11 cellular contexts compared by ENCODE assay signal in the genomic region with DNA sequence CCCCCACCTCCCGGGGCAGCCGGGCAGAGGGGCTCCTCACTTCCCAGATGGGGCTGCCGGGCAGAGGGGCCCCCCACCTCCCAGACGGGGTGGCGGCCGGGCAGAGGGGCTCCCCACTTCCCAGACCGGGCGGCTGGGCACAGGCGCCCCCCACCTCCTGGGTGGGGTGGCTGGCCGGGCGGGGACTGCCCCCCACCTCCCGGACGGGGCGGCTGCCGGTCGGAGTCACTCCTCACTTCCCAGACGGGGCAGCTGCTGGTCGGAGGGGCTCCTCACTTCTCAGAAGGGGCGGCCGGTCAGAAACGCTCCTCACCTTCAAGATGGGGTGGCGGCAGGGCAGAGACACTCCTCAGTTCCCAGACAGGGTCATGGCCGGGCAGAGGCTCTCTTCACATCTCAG.
"Had no signal": no experiment of that assay in that cellular context is flagged by ENCODE, and none has a peak within 500 bp of the region (broad histone marks: within the 10 kb centered on the region; RNA-seq: fewer than 3 reads in every experiment).

No MANE protein-coding gene starts in this region.

- H3K9ac ChIP-seq: GM23248 had no signal

- H3K4me3 ChIP-seq: GM23248, GM23338, HAP-1 had no signal

- DNase-seq: GM23248, GOT3, H7, H9, HCEC 1CT, HFFc6 had no signal

- H3K27ac ChIP-seq: GM23248 had no signal

- FAIRE-seq: H1, H54 had no signal

- H3K27ac Mint-ChIP-seq: H9, HFFc6 had no signal

- H3K4me1 ChIP-seq: HAP-1 had no signal

- H3K36me3 ChIP-seq: HAP-1 had no signal

- ATAC-seq: GM23338, HCT116 had no signal

- H3K4me3 Mint-ChIP-seq: GM23338, H9, HFFc6 had no signal

- H3K9me3 ChIP-seq: HAP-1 had no signal
